ENCODE assay signal across 11 cellular contexts in genomic region chr10:130341325-130341724, GRCh38.
A peak's percentile ranks its signal among the peaks of the same experiment; 100 is the strongest.
DNase-seq lines count a peak whose midpoint lies in the region; ATAC-seq, FAIRE-seq and TF ChIP-seq lines count a peak whose summit lies in the region.
"Had no signal": no experiment of that assay in that cellular context is flagged by ENCODE, and none has a peak within 500 bp of the region (broad histone marks: within the 10 kb centered on the region; RNA-seq: fewer than 3 reads in every experiment).

No MANE protein-coding gene starts in this region.

- H3K4me3 ChIP-seq in LNCaP clone FGC (ENCODE audit: low read depth, low read length), result no peak overlapping the region

- DNase-seq in activated CD4-positive, alpha-beta T cell treated with anti-CD3 and anti-CD28 coated beads for 48 hours, result peak; percentile 47
- no peak for DNase-seq in activated CD4-positive, alpha-beta T cell treated with anti-CD3 and anti-CD28 coated beads for 1 hour
- DNase-seq in LNCaP clone FGC (ENCODE audit: low read depth) (no peak), ecto neural progenitor cell (ENCODE audit: low spot score) (peak; percentile 65), pons (ENCODE audit: low spot score) (peak; percentile 35), GM19239 (ENCODE audit: insufficient read length, low spot score) (no peak)
- DNase-seq: AML-193, foreskin melanocyte had no signal

- peak; percentile 86 for TF ChIP-seq CTCF in LNCaP clone FGC (IDR thresholded peaks at IDR 0.05; ENCODE audit: control insufficient read depth, extremely low read depth, insufficient read depth)

- ATAC-seq in GM21825 (IDR thresholded peaks at IDR 0.05; ENCODE audit: unreplicated experiment), result no peak
- ATAC-seq in GM18868 (IDR thresholded peaks at IDR 0.05; ENCODE audit: unreplicated experiment), result no peak

- FAIRE-seq in GM19239 (lab: Jason Lieb, UNC), result no peak
- FAIRE-seq: GM18507 had no signal

Comparison
In these comparisons a context has a peak if more than half of its experiments do, and no peak if none do; other contexts are left out.
1. DNase-seq: peak in activated CD4-positive, alpha-beta T cell treated with anti-CD3 and anti-CD28 coated beads for 48 hours (single experiment), ecto neural progenitor cell (single experiment) and pons (single experiment); none in activated CD4-positive, alpha-beta T cell treated with anti-CD3 and anti-CD28 coated beads for 1 hour (single experiment), LNCaP clone FGC (single experiment) and GM19239 (single experiment).